In genomic region chr5:177080265-177080664, GRCh38 we compare ENCODE assay signal across 11 cellular contexts. TPM values are rescaled to one million over a fixed set of nuclear protein-coding genes. Genes with fewer than 3 reads are reported as not detected.
"Had no signal": no experiment of that assay in that cellular context is flagged by ENCODE, and none has a peak within 500 bp of the region (broad histone marks: within the 10 kb centered on the region; RNA-seq: fewer than 3 reads in every experiment).

No MANE protein-coding gene starts in this region.

- H3K27ac ChIP-seq: GM23248 had no signal

- H3K9me3 ChIP-seq: HAP-1 had no signal

- DNase-seq: GM23248, GOT3, H7, H9, HCEC 1CT, HFFc6 had no signal

- H3K9ac ChIP-seq: GM23248 had no signal

- ATAC-seq: GM23338, HCT116 had no signal

- H3K4me3 ChIP-seq: GM23248, GM23338, HAP-1 had no signal

- H3K4me2 ChIP-seq: GM23338 had no signal

- H3K36me3 ChIP-seq: HAP-1 had no signal

- FAIRE-seq: H1, H54 had no signal

- H2AFZ ChIP-seq: GM23248, GM23338 had no signal

RNA-seq across cellular contexts. Expression of gene FGFR4, which starts 6.5 kb away (rescaled TPM):
- total RNA-seq: GM23248 had no signal
